Comparison of ENCODE assay signal across 9 cellular contexts in genomic region chr11:76588455-76589325, GRCh38.
DNase-seq lines count a peak whose midpoint lies in the region; ATAC-seq and TF ChIP-seq lines count a peak whose summit lies in the region.
"Had no signal": no experiment of that assay in that cellular context is flagged by ENCODE, and none has a peak within 500 bp of the region (broad histone marks: within the 10 kb centered on the region; RNA-seq: fewer than 3 reads in every experiment).

No MANE protein-coding gene starts in this region.

- 86% methylated on average over 22 of the region's 25 CpGs for WGBS in SK-N-SH (ENCODE audit: low lambda C conversion rate)
- 45 to 80% methylated on average over 1 to 22 of the region's 25 CpGs for WGBS in transverse colon (ENCODE audit: low coverage in 1 of 2), 2 donors
- 68 to 76% methylated on average over 21 to 22 of the region's 25 CpGs for WGBS in testis, 2 donors

- no peak overlapping the region for H3K4me3 ChIP-seq in SK-N-SH (ENCODE audit: low read depth in 2 of 2, low read length in 1 of 2)
- no peak overlapping the region for H3K4me3 ChIP-seq in mucosa of rectum (ENCODE audit: low read length in 2 of 2)
- H3K4me3 ChIP-seq in transverse colon, result no peak overlapping the region
- H3K4me3 ChIP-seq in testis, result no peak overlapping the region

- no peaks in the 10 kb centered on the region for H3F3A ChIP-seq in SK-N-SH (replicated peaks; ENCODE audit: insufficient read depth)

- peak overlapping the region; percentile 87 for H3K27ac Mint-ChIP-seq in chondrocyte (ENCODE audit: unreplicated experiment)

- no peaks in the 10 kb centered on the region for H3K36me3 ChIP-seq in SK-N-SH (replicated peaks in 1 of 2; ENCODE audit: control insufficient read depth in 1 of 2, insufficient read depth in 2 of 2, low read length in 1 of 2)
- H3K36me3 ChIP-seq in mucosa of rectum (ENCODE audit: control insufficient read depth in 2 of 2, insufficient read depth in 2 of 2, low read length in 2 of 2), result no peaks in the 10 kb centered on the region
- H3K36me3 ChIP-seq in transverse colon, result no peaks in the 10 kb centered on the region
- H3K36me3 ChIP-seq in testis (ENCODE audit: low read depth, missing control alignments), result no peaks in the 10 kb centered on the region

- TF ChIP-seq EP300 in SK-N-SH (IDR thresholded peaks at IDR 0.05; ENCODE audit: borderline replicate concordance in 1 of 2, low read depth in 1 of 2, low read length in 1 of 2) (no peak), transverse colon (IDR thresholded peaks at IDR 0.05; ENCODE audit: low read depth) (no peak)

- no peaks in the 10 kb centered on the region for H3K9me3 Mint-ChIP-seq in chondrocyte (ENCODE audit: low read depth)

- no peak overlapping the region for H2AFZ ChIP-seq in SK-N-SH (ENCODE audit: low read depth)

- TF ChIP-seq CTCF in SK-N-SH (IDR thresholded peaks at IDR 0.05), result no peak
- no peak for TF ChIP-seq CTCF in chondrocyte (IDR thresholded peaks at IDR 0.05)
- TF ChIP-seq CTCF in transverse colon (IDR thresholded peaks at IDR 0.05), result no peak
- no peak for TF ChIP-seq CTCF in testis (IDR thresholded peaks at IDR 0.05)

- H3K4me3 Mint-ChIP-seq in chondrocyte (ENCODE audit: unreplicated experiment), result no peak overlapping the region

- H4K20me1 ChIP-seq in SK-N-SH (ENCODE audit: insufficient read depth), result no peaks in the 10 kb centered on the region

- H3K4me2 ChIP-seq in SK-N-SH, result no peak overlapping the region

- H3K36me3 Mint-ChIP-seq in chondrocyte (ENCODE audit: low read depth), result no peaks in the 10 kb centered on the region

- no peaks in the 10 kb centered on the region for H3K79me2 ChIP-seq in SK-N-SH (ENCODE audit: insufficient read depth)

- H3K27me3 Mint-ChIP-seq in chondrocyte (ENCODE audit: low read depth), result no peaks in the 10 kb centered on the region

- H3K9me2 ChIP-seq in SK-N-SH, result no peaks in the 10 kb centered on the region

- CTCF ChIA-PET in SK-N-SH (lab: Yijun Ruan, JAX), result interaction anchor here (0.6 to 1.8 kb wide), 5 partner anchors 9 to 177 kb away, joined by 3 to 6 read pairs (median 3); no protein-coding TSS in a partner anchor

- H3K9me3 ChIP-seq in SK-N-SH (no peaks in the 10 kb centered on the region), mucosa of rectum (ENCODE audit: control insufficient read depth in 2 of 2, low read length in 2 of 2) (no peaks in the 10 kb centered on the region), transverse colon (no peaks in the 10 kb centered on the region), testis (no peaks in the 10 kb centered on the region)

- H3K27me3 ChIP-seq in SK-N-SH (ENCODE audit: insufficient read depth) (no peaks in the 10 kb centered on the region), mucosa of rectum (ENCODE audit: control insufficient read depth in 2 of 2, insufficient read depth in 2 of 2, low read length in 2 of 2) (no peaks in the 10 kb centered on the region), transverse colon (no peaks in the 10 kb centered on the region), testis (no peaks in the 10 kb centered on the region)

- intact Hi-C loops in transverse colon (cut with DNase I; ENCODE audit: low total_unique reads), result no loop called here
- intact Hi-C loops in testis (cut with DNase I; ENCODE audit: low total_unique reads), result no loop called here

- DNase-seq in SK-N-SH (peak; percentile 10), chondrocyte (ENCODE audit: low spot score) (no peak), transverse colon (peak; percentile 57), testis (no peak)

- H3K27ac ChIP-seq in SK-N-SH (ENCODE audit: low read depth in 2 of 2, low read length in 1 of 2) (no peak overlapping the region), mucosa of rectum (ENCODE audit: low read depth in 2 of 2, low read length in 2 of 2) (peak overlapping the region; percentile 66 to 70), transverse colon (peak overlapping the region; percentile 29 to 83 (median 68)), testis (peak overlapping the region in 1 of 2 donors; percentile 51)
- H3K27ac ChIP-seq: 22Rv1 had no signal

- POLR2A ChIA-PET in SK-N-SH (lab: Yijun Ruan, JAX), result no interaction called here

- no peak for TF ChIP-seq POLR2A in transverse colon (IDR thresholded peaks at IDR 0.05)
- no peak for TF ChIP-seq POLR2A in testis (IDR thresholded peaks at IDR 0.05)

- H3K9ac ChIP-seq in SK-N-SH (no peak overlapping the region), mucosa of rectum (ENCODE audit: low read depth in 1 of 2, low read length in 2 of 2) (peak overlapping the region in 1 of 2 donors; percentile 45)

- H3K4me1 ChIP-seq in SK-N-SH (ENCODE audit: control insufficient read depth in 1 of 2, insufficient read depth in 2 of 2, low read depth in 1 of 2, low read length in 1 of 2) (peaks cover 0 to 5% of the 10 kb centered on the region in 2 experiments; a peak in 1 of 4 replicates), mucosa of rectum (ENCODE audit: control insufficient read depth in 2 of 2, insufficient read depth in 2 of 2, low read length in 2 of 2) (peaks cover 29 to 46% of the 10 kb centered on the region in 2 donors), transverse colon (peaks cover 0 to 52% (median 28%) of the 10 kb centered on the region in 4 donors), testis (no peaks in the 10 kb centered on the region)

- TF ChIP-seq RAD21 in SK-N-SH (IDR thresholded peaks at IDR 0.05; ENCODE audit: low read length), result no peak

- peaks cover 20% of the 10 kb centered on the region for H3K4me1 Mint-ChIP-seq in chondrocyte (ENCODE audit: low read depth)

- in situ Hi-C loops in transverse colon (cut with MboI; ENCODE audit: low pct_ligation_motif_present in 1 of 4, low pct_unique_long_range_greater_than_20kb in 1 of 4, low sequenced_read_pairs in 3 of 4), result no loop called here

- ATAC-seq in SK-N-SH treated with all-trans-retinoic acid at 6 μM for 48 hours (no peak; the same call in 1 of the 3 replicates), GM19395 (IDR thresholded peaks at IDR 0.05; ENCODE audit: unreplicated experiment) (no peak), HG03280 (IDR thresholded peaks at IDR 0.05; ENCODE audit: unreplicated experiment) (no peak)

TF ChIP-seq in SK-N-SH, 30 proteins besides CTCF, POLR2A, EP300 and RAD21 (continues in another document):
- TF ChIP-seq USF1 (IDR thresholded peaks at IDR 0.05; ENCODE audit: borderline replicate concordance, low read depth), result no peak
- no peak for TF ChIP-seq FOSL2 (IDR thresholded peaks at IDR 0.05; ENCODE audit: borderline replicate concordance, low read depth)
- no peak for TF ChIP-seq JUND (IDR thresholded peaks at IDR 0.05)
- no peak for TF ChIP-seq RCOR1 (IDR thresholded peaks at IDR 0.05; ENCODE audit: low read length)
- no peak for TF ChIP-seq GABPA (IDR thresholded peaks at IDR 0.05; ENCODE audit: low read depth)
- TF ChIP-seq IRF3 (IDR thresholded peaks at IDR 0.05; ENCODE audit: low read depth, low read length), result no peak

TF ChIP-seq in SK-N-SH treated with all-trans-retinoic acid at 6 μM for 48 hours, 23 proteins besides CTCF, POLR2A, EP300 and RAD21:
- no peak for TF ChIP-seq RARB (CRISPR knock-in tag; IDR thresholded peaks at IDR 0.05)
- TF ChIP-seq ZC3H10 (CRISPR knock-in tag; IDR thresholded peaks at IDR 0.05), result no peak
- no peak for TF ChIP-seq POU6F1 (CRISPR knock-in tag; IDR thresholded peaks at IDR 0.05; ENCODE audit: borderline replicate concordance, low read depth)
- TF ChIP-seq PPARA (CRISPR knock-in tag; IDR thresholded peaks at IDR 0.05; ENCODE audit: borderline replicate concordance), result no peak
- TF ChIP-seq TCF4 (CRISPR knock-in tag; IDR thresholded peaks at IDR 0.05; ENCODE audit: borderline replicate concordance), result no peak
- TF ChIP-seq CREB5 (CRISPR knock-in tag; IDR thresholded peaks at IDR 0.05; ENCODE audit: low read depth), result no peak
- no peak for TF ChIP-seq TOX (CRISPR knock-in tag; IDR thresholded peaks at IDR 0.05; ENCODE audit: borderline replicate concordance)
- TF ChIP-seq OSR1 (CRISPR knock-in tag; IDR thresholded peaks at IDR 0.05), result no peak

Comparison
In these comparisons a context has a peak if more than half of its experiments do, and no peak if none do; other contexts are left out.
1. DNase-seq: peak in SK-N-SH (single experiment) and transverse colon (single experiment); none in chondrocyte (single experiment) and testis (single experiment).
2. H3K27ac ChIP-seq: peak in mucosa of rectum (2 of 2) and transverse colon (4 of 4); none in SK-N-SH (0 of 2).